Comparison of ENCODE assay signal across 16 cellular contexts in genomic region chr17:59028328-59028727, GRCh38.
"Had no signal": no experiment of that assay in that cellular context is flagged by ENCODE, and none has a peak within 500 bp of the region (broad histone marks: within the 10 kb centered on the region; RNA-seq: fewer than 3 reads in every experiment).

No MANE protein-coding gene starts in this region.

- DNase-seq: activated CD4-positive, alpha-beta T cell treated with anti-CD3 and anti-CD28 coated beads, Interleukin-2, amount 50 U/mL, for 1 hour; activated CD4-positive, CD25-positive, alpha-beta regulatory T cell treated with anti-CD3 and anti-CD28 coated beads, Interleukin-2, amount 50 U/mL, for 72 hours; activated CD8-positive, alpha-beta memory T cell treated with anti-CD3 and anti-CD28 coated beads for 24 hours; activated gamma-delta T cell treated with Interleukin-2 at 50 U/mL for 16 hours; activated naive CD8-positive, alpha-beta T cell treated with anti-CD3 and anti-CD28 coated beads for 36 hours; activated T-cell treated with anti-CD3 and anti-CD28 coated beads, Interleukin-2, amount 50 U/mL, for 72 hours; amniotic stem cell; foreskin keratinocyte; nephron progenitor cell; nucleus accumbens; sigmoid colon; stimulated activated CD4-positive, alpha-beta T cell treated with anti-CD3 and anti-CD28 coated beads, Interleukin-4, amount 100 ng/mL, for 24 hours; stimulated activated naive CD4-positive, alpha-beta T cell; uterus had no signal

- H3K27me3 Mint-ChIP-seq: activated naive CD8-positive, alpha-beta T cell treated with anti-CD3 and anti-CD28 coated beads for 36 hours had no signal

- H3K27ac ChIP-seq: foreskin keratinocyte, sigmoid colon, tibial nerve, uterus had no signal

- H3K4me1 Mint-ChIP-seq: nephron progenitor cell had no signal

- H3K9me3 Mint-ChIP-seq: activated naive CD8-positive, alpha-beta T cell treated with anti-CD3 and anti-CD28 coated beads for 36 hours; activated T-cell treated with anti-CD3 and anti-CD28 coated beads, Interleukin-2, amount 50 U/mL, for 72 hours; nephron progenitor cell had no signal

- H3K4me3 Mint-ChIP-seq: activated naive CD8-positive, alpha-beta T cell treated with anti-CD3 and anti-CD28 coated beads for 36 hours; activated T-cell treated with anti-CD3 and anti-CD28 coated beads, Interleukin-2, amount 50 U/mL, for 72 hours; nephron progenitor cell had no signal

- FAIRE-seq: keratinocyte had no signal
